Comparison of ENCODE assay signal across 21 cellular contexts in the genomic region with DNA sequence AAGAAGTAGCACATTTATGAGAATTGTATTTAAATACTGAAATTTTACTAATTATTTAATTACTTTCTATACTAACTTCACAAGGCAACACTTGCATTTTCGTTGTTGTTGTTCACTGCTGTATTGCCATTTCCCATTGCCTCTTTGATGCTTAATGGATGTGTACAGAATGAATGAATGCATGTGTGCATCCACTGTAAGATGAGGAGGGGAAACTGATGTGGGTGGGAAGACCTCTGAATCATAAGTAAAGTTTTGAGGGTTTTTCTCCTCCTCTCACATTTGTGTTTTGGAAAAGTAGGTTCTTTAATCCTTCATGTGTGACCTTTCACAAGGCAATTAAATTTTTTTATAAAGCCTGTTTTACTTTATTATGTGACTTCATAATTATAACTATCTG. TPM values are rescaled to one million over a fixed set of nuclear protein-coding genes. Genes with fewer than 3 reads are reported as not detected.
A peak's percentile ranks its signal among the peaks of the same experiment; 100 is the strongest.
DNase-seq lines count a peak whose midpoint lies in the region; ATAC-seq, FAIRE-seq and TF ChIP-seq lines count a peak whose summit lies in the region.
"Had no signal": no experiment of that assay in that cellular context is flagged by ENCODE, and none has a peak within 500 bp of the region (broad histone marks: within the 10 kb centered on the region; RNA-seq: fewer than 3 reads in every experiment).

No MANE protein-coding gene starts in this region.

- no peaks in the 10 kb centered on the region for H3K9me1 ChIP-seq in keratinocyte (ENCODE audit: control insufficient read depth, extremely low read depth, insufficient read depth, low read length)

- H3K4me3 Mint-ChIP-seq in activated naive CD8-positive, alpha-beta T cell treated with anti-CD3 and anti-CD28 coated beads, Interleukin-2, amount 50 U/mL, for 24 hours, result no peak overlapping the region
- H3K4me3 Mint-ChIP-seq in activated naive CD8-positive, alpha-beta T cell treated with anti-CD3 and anti-CD28 coated beads for 36 hours, result no peak overlapping the region
- H3K4me3 Mint-ChIP-seq in activated T-helper 17 cell treated with anti-CD3 and anti-CD28 coated beads, Interleukin-2, amount 50 U/mL, for 72 hours, result no peak overlapping the region
- H3K4me3 Mint-ChIP-seq: CD4-positive, alpha-beta T cell; HFFc6 had no signal

- peak overlapping the region; percentile 49 for H3K4me2 ChIP-seq in keratinocyte (ENCODE audit: control insufficient read depth, extremely low read depth, insufficient read depth, low read depth, low read length)
- H3K4me2 ChIP-seq: A549 had no signal

- H3K27ac Mint-ChIP-seq in activated naive CD8-positive, alpha-beta T cell treated with anti-CD3 and anti-CD28 coated beads, Interleukin-2, amount 50 U/mL, for 24 hours, result no peak overlapping the region
- no peak overlapping the region for H3K27ac Mint-ChIP-seq in activated naive CD8-positive, alpha-beta T cell treated with anti-CD3 and anti-CD28 coated beads for 36 hours
- no peak overlapping the region for H3K27ac Mint-ChIP-seq in activated T-helper 17 cell treated with anti-CD3 and anti-CD28 coated beads, Interleukin-2, amount 50 U/mL, for 72 hours
- H3K27ac Mint-ChIP-seq: CD4-positive, alpha-beta T cell; HFFc6 had no signal

- no peaks in the 10 kb centered on the region for H3K9me3 Mint-ChIP-seq in activated naive CD8-positive, alpha-beta T cell treated with anti-CD3 and anti-CD28 coated beads, Interleukin-2, amount 50 U/mL, for 24 hours
- H3K9me3 Mint-ChIP-seq in activated naive CD8-positive, alpha-beta T cell treated with anti-CD3 and anti-CD28 coated beads for 36 hours, result no peaks in the 10 kb centered on the region
- no peaks in the 10 kb centered on the region for H3K9me3 Mint-ChIP-seq in activated T-helper 17 cell treated with anti-CD3 and anti-CD28 coated beads, Interleukin-2, amount 50 U/mL, for 72 hours
- H3K9me3 Mint-ChIP-seq: CD4-positive, alpha-beta T cell; HFFc6 had no signal

- peaks cover 2% of the 10 kb centered on the region for H3K36me3 Mint-ChIP-seq in activated naive CD8-positive, alpha-beta T cell treated with anti-CD3 and anti-CD28 coated beads, Interleukin-2, amount 50 U/mL, for 24 hours (ENCODE audit: low read depth)
- peaks cover 6% of the 10 kb centered on the region for H3K36me3 Mint-ChIP-seq in activated naive CD8-positive, alpha-beta T cell treated with anti-CD3 and anti-CD28 coated beads for 36 hours
- H3K36me3 Mint-ChIP-seq in activated T-helper 17 cell treated with anti-CD3 and anti-CD28 coated beads, Interleukin-2, amount 50 U/mL, for 72 hours (ENCODE audit: low read depth), result no peaks in the 10 kb centered on the region

- H2AFZ ChIP-seq in keratinocyte (ENCODE audit: control insufficient read depth, low read length), result no peak overlapping the region

- H3K27me3 Mint-ChIP-seq in activated naive CD8-positive, alpha-beta T cell treated with anti-CD3 and anti-CD28 coated beads, Interleukin-2, amount 50 U/mL, for 24 hours, result no peaks in the 10 kb centered on the region
- H3K27me3 Mint-ChIP-seq in activated naive CD8-positive, alpha-beta T cell treated with anti-CD3 and anti-CD28 coated beads for 36 hours, result no peaks in the 10 kb centered on the region
- H3K27me3 Mint-ChIP-seq in activated T-helper 17 cell treated with anti-CD3 and anti-CD28 coated beads, Interleukin-2, amount 50 U/mL, for 72 hours, result no peaks in the 10 kb centered on the region
- H3K27me3 Mint-ChIP-seq: CD4-positive, alpha-beta T cell had no signal

- no peak overlapping the region for H3K9ac ChIP-seq in keratinocyte (ENCODE audit: control insufficient read depth, extremely low read depth, insufficient read depth, low read length)

- H3K27me3 ChIP-seq in keratinocyte (ENCODE audit: control insufficient read depth, extremely low read depth, insufficient read depth, low read length), result no peaks in the 10 kb centered on the region

- no peaks in the 10 kb centered on the region for H3K9me3 ChIP-seq in keratinocyte (ENCODE audit: control insufficient read depth, low read depth, low read length)
- H3K9me3 ChIP-seq: A549, Caco-2 had no signal

- dilution Hi-C loops in keratinocyte (cut with MboI; ENCODE audit: extremely low pct_ligation_motif_present, low sequenced_read_pairs), result no loop called here

- FAIRE-seq in GM18507 (lab: Jason Lieb, UNC), result peak; percentile 69
- no peak for FAIRE-seq in keratinocyte (lab: Jason Lieb, UNC)
- FAIRE-seq: A549, G401.6, GM12892 had no signal

- no peak for TF ChIP-seq CTCF in keratinocyte (optimal IDR thresholded peaks at IDR 0.05 in 1 of 3, IDR thresholded peaks at IDR 0.05 in 1 of 3, conservative IDR thresholded peaks at IDR 0.05 in 1 of 3; ENCODE audit: extremely low read depth in 1 of 3, insufficient read depth in 2 of 3, low read length in 3 of 3)

- ATAC-seq in activated naive CD8-positive, alpha-beta T cell treated with anti-CD3 and anti-CD28 coated beads, Interleukin-2, amount 50 U/mL, for 24 hours, result peak; percentile 80
- ATAC-seq in activated T-helper 17 cell treated with anti-CD3 and anti-CD28 coated beads, Interleukin-2, amount 50 U/mL, for 72 hours (replicated peaks), result peak; percentile 39
- ATAC-seq: A549, HCT116 had no signal

- no peak for DNase-seq in activated naive CD8-positive, alpha-beta T cell treated with anti-CD3 and anti-CD28 coated beads, Interleukin-2, amount 50 U/mL, for 24 hours
- no peak for DNase-seq in activated naive CD8-positive, alpha-beta T cell treated with anti-CD3 and anti-CD28 coated beads for 36 hours
- no peak for DNase-seq in GM18507 (ENCODE audit: extremely low spot score, insufficient read length, low read depth)
- no peak for DNase-seq in keratinocyte (ENCODE audit: low read depth, low spot score)
- no peak for DNase-seq in medulla oblongata (ENCODE audit: extremely low spot score)
- no peak for DNase-seq in hypothalamus (lab: John Stamatoyannopoulos, UW)
- DNase-seq in NK-92 (lab: John Stamatoyannopoulos, UW; ENCODE audit: unreplicated experiment), result no peak
- DNase-seq: AML-193; Caco-2; CD4-positive, alpha-beta T cell; GOT3; H7; HFFc6 had no signal

- no peaks in the 10 kb centered on the region for H4K20me1 ChIP-seq in keratinocyte (ENCODE audit: control insufficient read depth, extremely low read depth, insufficient read depth, low read length)

- peaks cover 7% of the 10 kb centered on the region for H3K4me1 Mint-ChIP-seq in activated naive CD8-positive, alpha-beta T cell treated with anti-CD3 and anti-CD28 coated beads, Interleukin-2, amount 50 U/mL, for 24 hours
- no peaks in the 10 kb centered on the region for H3K4me1 Mint-ChIP-seq in activated naive CD8-positive, alpha-beta T cell treated with anti-CD3 and anti-CD28 coated beads for 36 hours
- H3K4me1 Mint-ChIP-seq in activated T-helper 17 cell treated with anti-CD3 and anti-CD28 coated beads, Interleukin-2, amount 50 U/mL, for 72 hours, result peaks cover 3% of the 10 kb centered on the region

- peaks cover 70% of the 10 kb centered on the region for H3K79me2 ChIP-seq in keratinocyte (ENCODE audit: control insufficient read depth, insufficient read depth, low read length)

- H3K27ac ChIP-seq in keratinocyte (ENCODE audit: control insufficient read depth, insufficient read depth, low read length), result no peak overlapping the region
- H3K27ac ChIP-seq: 22Rv1, C4-2B, HL-60 had no signal

- H3K36me3 ChIP-seq in keratinocyte (ENCODE audit: control insufficient read depth in 2 of 2, extremely low read depth in 1 of 2, insufficient read depth in 2 of 2, low read length in 2 of 2), result peaks cover 3 to 5% of the 10 kb centered on the region in 2 experiments

- H3K4me1 ChIP-seq in keratinocyte (ENCODE audit: control insufficient read depth, extremely low read depth, insufficient read depth, low read length), result peaks cover 15% of the 10 kb centered on the region
- H3K4me1 ChIP-seq: A549, Caco-2 had no signal

- peak overlapping the region in 1 of 3 experiments; percentile 8 for H3K4me3 ChIP-seq in keratinocyte (ENCODE audit: control insufficient read depth in 2 of 3, extremely low read depth in 1 of 3, insufficient read depth in 2 of 3, low read depth in 1 of 3, low read length in 3 of 3)
- H3K4me3 ChIP-seq: A549 had no signal

RNA-seq across cellular contexts. Expression of gene PDLIM5, which starts 46.8 kb away (rescaled TPM):
- 10 to 100 TPM; 15.1 to 17.0 TPM for total RNA-seq in activated naive CD8-positive, alpha-beta T cell treated with anti-CD3 and anti-CD28 coated beads for 36 hours
- 10 to 100 TPM; 16.3 to 22.7 TPM for total RNA-seq in activated T-helper 17 cell treated with anti-CD3 and anti-CD28 coated beads, Interleukin-2, amount 50 U/mL, for 72 hours
- polyA plus RNA-seq in keratinocyte, result 112 to 123 TPM (median 121 TPM) in 3 replicates
- polyA plus RNA-seq in keratinocyte (2011; ENCODE audit: low read depth), result 70.2 TPM
- polyA plus RNA-seq in keratinocyte (2011; cell fraction: cytosol; rRNA removed), result 86.5 and 117 TPM in 2 replicates
- polyA plus RNA-seq in keratinocyte (2011; cell fraction: nucleus; rRNA removed), result 138 and 152 TPM in 2 replicates
- 42.5 and 63.4 TPM in 2 replicates for polyA plus RNA-seq in keratinocyte (2012; ENCODE audit: low replicate concordance)
- 185 to 420 TPM (median 373 TPM) in 3 replicates for polyA minus RNA-seq in keratinocyte
- polyA minus RNA-seq in keratinocyte (2011; cell fraction: cytosol; rRNA and poly(A)+ RNA removed), result 88.2 TPM
- 164 and 306 TPM in 2 replicates for polyA minus RNA-seq in keratinocyte (2011; cell fraction: nucleus; rRNA and poly(A)+ RNA removed)
